8 cellular contexts compared by ENCODE assay signal in the genomic region with DNA sequence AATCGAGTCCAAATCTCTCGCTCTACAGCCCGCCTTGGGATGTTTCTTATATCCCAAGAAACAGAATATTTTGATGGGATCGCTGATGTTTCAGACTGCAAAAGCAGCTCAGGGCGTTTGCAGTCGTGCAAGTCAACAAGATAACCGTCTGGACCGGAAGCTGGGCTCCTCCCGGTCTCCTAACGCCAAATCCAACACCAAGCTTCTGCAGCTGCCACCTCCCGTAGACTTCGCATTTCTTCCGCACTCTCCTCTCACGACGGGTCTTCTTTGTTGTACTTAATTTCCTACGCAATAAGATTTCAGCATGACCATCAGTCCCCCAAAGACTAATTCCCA. TPM values are rescaled to one million over a fixed set of nuclear protein-coding genes. Genes with fewer than 3 reads are reported as not detected.
DNase-seq lines count a peak whose midpoint lies in the region; ATAC-seq and TF ChIP-seq lines count a peak whose summit lies in the region.
"Not testable (repeated sequence)": the region's sequence is repeated elsewhere in the genome, so short reads cannot be mapped to it uniquely, and the experiment has no call there.

No MANE protein-coding gene starts in this region.

- H3K27me3 Mint-ChIP-seq in CD4-positive, CD25-positive, alpha-beta regulatory T cell; memory B cell: not testable (repeated sequence)

- H3K9me3 ChIP-seq in CD4-positive, CD25-positive, alpha-beta regulatory T cell (ENCODE audit: control insufficient read depth in 2 of 2, low read length in 2 of 2); esophagus muscularis mucosa: not testable (repeated sequence)

- H3K27me3 ChIP-seq in CD4-positive, CD25-positive, alpha-beta regulatory T cell (ENCODE audit: control insufficient read depth, insufficient read depth, low read length); esophagus muscularis mucosa: not testable (repeated sequence)

- WGBS in esophagus muscularis mucosa, result 2% methylated on average over 9 of the region's 16 CpGs

- H3K4me3 ChIP-seq in CD4-positive, CD25-positive, alpha-beta regulatory T cell (ENCODE audit: low read depth, low read length), result peak overlapping the region; percentile 89
- H3K4me3 ChIP-seq in NB4 (ENCODE audit: low read depth, low read length), result peak overlapping the region; percentile 60
- peak overlapping the region; percentile 50 to 63 (median 58) for H3K4me3 ChIP-seq in esophagus muscularis mucosa
- peak overlapping the region; percentile 25 to 60 (median 55) for H3K4me3 ChIP-seq in skin epidermis

- not testable (repeated sequence) for H3K4me1 ChIP-seq in CD4-positive, CD25-positive, alpha-beta regulatory T cell (ENCODE audit: control insufficient read depth, insufficient read depth, low read length, poor library complexity, severe bottlenecking)
- peaks cover 4 to 12% (median 10%) of the 10 kb centered on the region in 4 donors for H3K4me1 ChIP-seq in esophagus muscularis mucosa

- peaks cover 10 to 35% (median 21%) of the 10 kb centered on the region in 4 donors for H3K4me1 Mint-ChIP-seq in CD4-positive, CD25-positive, alpha-beta regulatory T cell
- H3K4me1 Mint-ChIP-seq in memory B cell, result peaks cover 13% of the 10 kb centered on the region

- peak; percentile 4 to 9 for ATAC-seq in CD4-positive, CD25-positive, alpha-beta regulatory T cell (ENCODE audit: low read depth in 2 of 2)
- peak; percentile 15 for ATAC-seq in GM19467 (IDR thresholded peaks at IDR 0.05; ENCODE audit: unreplicated experiment)
- peak; percentile 21 for ATAC-seq in HG02973 (IDR thresholded peaks at IDR 0.05; ENCODE audit: unreplicated experiment)
- ATAC-seq in activated naive CD4-positive, alpha-beta T cell treated with anti-CD3 and anti-CD28 coated beads, Interleukin-2, amount 50 U/mL, for 72 hours, result peak; percentile 39 to 47
- ATAC-seq in memory B cell (ENCODE audit: low read depth), result not testable (repeated sequence)

- peak overlapping the region; percentile 68 for H3K27ac ChIP-seq in CD4-positive, CD25-positive, alpha-beta regulatory T cell (ENCODE audit: insufficient read depth, low read length, poor library complexity, severe bottlenecking)
- H3K27ac ChIP-seq in esophagus muscularis mucosa (replicated peaks in 1 of 4), result peak overlapping the region; percentile 62 to 81 (median 76)
- peak overlapping the region in 17 of 21 experiments; percentile 65 to 90 (median 79) for H3K27ac ChIP-seq in skin epidermis

- not testable (repeated sequence) for H3K36me3 ChIP-seq in CD4-positive, CD25-positive, alpha-beta regulatory T cell (ENCODE audit: control insufficient read depth, insufficient read depth, low read length); esophagus muscularis mucosa

- not testable (repeated sequence) for TF ChIP-seq EP300 in esophagus muscularis mucosa (IDR thresholded peaks at IDR 0.05)

- intact Hi-C loops in esophagus muscularis mucosa (cut with DNase I), result not testable (repeated sequence)

- H3K36me3 Mint-ChIP-seq in CD4-positive, CD25-positive, alpha-beta regulatory T cell; memory B cell: not testable (repeated sequence)
- peaks cover 20 to 23% of the 10 kb centered on the region in 2 donors for H3K36me3 Mint-ChIP-seq in activated naive CD4-positive, alpha-beta T cell treated with anti-CD3 and anti-CD28 coated beads, Interleukin-2, amount 50 U/mL, for 72 hours

- H3K9me3 Mint-ChIP-seq in CD4-positive, CD25-positive, alpha-beta regulatory T cell; activated naive CD4-positive, alpha-beta T cell treated with anti-CD3 and anti-CD28 coated beads, Interleukin-2, amount 50 U/mL, for 72 hours; memory B cell: not testable (repeated sequence)

- DNase-seq in CD4-positive, CD25-positive, alpha-beta regulatory T cell; NB4 (ENCODE audit: low read depth); activated naive CD4-positive, alpha-beta T cell treated with anti-CD3 and anti-CD28 coated beads, Interleukin-2, amount 50 U/mL, for 72 hours (ENCODE audit: low spot score in 2 of 2); esophagus muscularis mucosa (ENCODE audit: extremely low spot score); memory B cell (ENCODE audit: low spot score in 2 of 2): not testable (repeated sequence)

- H3K27ac Mint-ChIP-seq in CD4-positive, CD25-positive, alpha-beta regulatory T cell, result peak overlapping the region; percentile 95 to 96 (median 96)
- H3K27ac Mint-ChIP-seq in activated naive CD4-positive, alpha-beta T cell treated with anti-CD3 and anti-CD28 coated beads, Interleukin-2, amount 50 U/mL, for 72 hours, result peak overlapping the region; percentile 96 to 99
- H3K27ac Mint-ChIP-seq in memory B cell, result peak overlapping the region; percentile 91

- not testable (repeated sequence) for TF ChIP-seq CTCF in NB4 (IDR thresholded peaks at IDR 0.05; ENCODE audit: low read depth, low read length); esophagus muscularis mucosa (IDR thresholded peaks at IDR 0.05)

- not testable (repeated sequence) for TF ChIP-seq POLR2A in NB4 (IDR thresholded peaks at IDR 0.05; ENCODE audit: extremely low read depth, insufficient read length); esophagus muscularis mucosa (IDR thresholded peaks at IDR 0.05; ENCODE audit: low read depth)

- H3K4me3 Mint-ChIP-seq in CD4-positive, CD25-positive, alpha-beta regulatory T cell, result peak overlapping the region; percentile 95 to 99 (median 97)
- H3K4me3 Mint-ChIP-seq in memory B cell, result peak overlapping the region; percentile 91

RNA-seq across cellular contexts. Expression of a gene that starts 0.6 kb away (rescaled TPM):
- 20.3 TPM for total RNA-seq in CD4-positive, CD25-positive, alpha-beta regulatory T cell
- polyA plus RNA-seq in CD4-positive, CD25-positive, alpha-beta regulatory T cell, result 1 to 10 TPM; 3.0 to 9.2 (median 5.2) TPM
- total RNA-seq in activated naive CD4-positive, alpha-beta T cell treated with anti-CD3 and anti-CD28 coated beads, Interleukin-2, amount 50 U/mL, for 72 hours, result 100 to 1,000 TPM; 133 to 148 TPM
- total RNA-seq in esophagus muscularis mucosa, result 1 to 10 TPM in 1 of 4 donors, under 1 TPM in 3; 0.78 to 1.3 (median 0.91) TPM

RNA-seq across cellular contexts. Expression of a gene that starts 21.4 kb away (rescaled TPM):
- 1.4 TPM for total RNA-seq in CD4-positive, CD25-positive, alpha-beta regulatory T cell
- polyA plus RNA-seq in CD4-positive, CD25-positive, alpha-beta regulatory T cell, result under 1 TPM in 1 of 4 donors, not detected in 3; 0.06 TPM
- total RNA-seq in activated naive CD4-positive, alpha-beta T cell treated with anti-CD3 and anti-CD28 coated beads, Interleukin-2, amount 50 U/mL, for 72 hours, result 10 to 100 TPM in 1 of 2 donors, 1 to 10 TPM in 1; 8.6 to 10.0 TPM
- total RNA-seq in esophagus muscularis mucosa, result 1 to 10 TPM; 5.0 to 7.9 (median 6.1) TPM

RNA-seq across cellular contexts. Expression of a gene that starts 26.8 kb away (rescaled TPM):
- total RNA-seq in CD4-positive, CD25-positive, alpha-beta regulatory T cell, result 1.7 TPM
- 1 to 10 TPM in 1 of 4 donors, under 1 TPM in 3; 0.28 to 1.8 (median 0.85) TPM for polyA plus RNA-seq in CD4-positive, CD25-positive, alpha-beta regulatory T cell
- total RNA-seq in activated naive CD4-positive, alpha-beta T cell treated with anti-CD3 and anti-CD28 coated beads, Interleukin-2, amount 50 U/mL, for 72 hours, result 1 to 10 TPM; 2.0 to 3.7 TPM
- 1 to 10 TPM; 1.2 to 6.6 (median 2.9) TPM for total RNA-seq in esophagus muscularis mucosa
